8 cellular contexts compared by ENCODE assay signal in genomic region chr19:4830768-4831265, GRCh38. TPM values are rescaled to one million over a fixed set of nuclear protein-coding genes. Genes with fewer than 3 reads are reported as not detected.
A peak's percentile ranks its signal among the peaks of the same experiment; 100 is the strongest.
DNase-seq lines count a peak whose midpoint lies in the region; ATAC-seq and TF ChIP-seq lines count a peak whose summit lies in the region.

No MANE protein-coding gene starts in this region.

- H3K4me2 ChIP-seq in Karpas-422 (ENCODE audit: low read depth, low read length, poor library complexity, severe bottlenecking), result peak overlapping the region; percentile 83

- no peaks in the 10 kb centered on the region for H3K9me2 ChIP-seq in Karpas-422 (replicated peaks; ENCODE audit: insufficient read depth, low read length)

- H3K27me3 ChIP-seq in Karpas-422 (ENCODE audit: low read length) (no peaks in the 10 kb centered on the region), colonic mucosa (no peaks in the 10 kb centered on the region), muscle layer of duodenum (ENCODE audit: low read depth, low read length) (no peaks in the 10 kb centered on the region)

- CTCF ChIA-PET in AG04449 (lab: Yijun Ruan, JAX), result interaction anchor here (0.9 to 3.8 kb wide), 5 partner anchors 14 to 195 kb away, joined by 3 to 23 read pairs (median 5); no protein-coding TSS in a partner anchor

- H3K27ac ChIP-seq in Karpas-422 (ENCODE audit: low read length) (peak overlapping the region; percentile 78), colonic mucosa (peak overlapping the region; percentile 88), muscle layer of duodenum (ENCODE audit: low read length) (peak overlapping the region; percentile 96)

- DNase-seq in AG04449 (ENCODE audit: low read depth, low spot score) (no peak), Karpas-422 (no peak), colonic mucosa (peak; percentile 45), H4 (ENCODE audit: low spot score) (no peak), NCI-H226 (no peak)

- intact Hi-C loops in colonic mucosa (cut with DNase I), result no loop called here

- H3K36me3 ChIP-seq in Karpas-422 (ENCODE audit: insufficient read depth, low read length) (no peaks in the 10 kb centered on the region), colonic mucosa (no peaks in the 10 kb centered on the region), muscle layer of duodenum (ENCODE audit: control insufficient read depth in 1 of 2, insufficient read depth in 2 of 2, low read length in 2 of 2) (no peaks in the 10 kb centered on the region)

- POLR2A ChIA-PET in AG04449 (lab: Yijun Ruan, JAX), result no interaction called here

- H3K9ac ChIP-seq in Karpas-422 (ENCODE audit: low read length) (peak overlapping the region; percentile 98), colonic mucosa (ENCODE audit: low read depth in 2 of 2, low read length in 2 of 2) (peak overlapping the region; percentile 89 to 94)

- H2AFZ ChIP-seq in Karpas-422 (ENCODE audit: low read length), result 0 out of 2 replicates have a peak overlapping the region, but pooled peaks have one; percentile 100

- peaks cover 23% of the 10 kb centered on the region for H3K4me1 ChIP-seq in Karpas-422 (ENCODE audit: low read length)
- peaks cover 6% of the 10 kb centered on the region for H3K4me1 ChIP-seq in colonic mucosa
- peaks cover 3 to 15% of the 10 kb centered on the region in 2 donors for H3K4me1 ChIP-seq in muscle layer of duodenum (ENCODE audit: control insufficient read depth in 1 of 2, insufficient read depth in 2 of 2, low read length in 2 of 2)

- H3K9me3 ChIP-seq in Karpas-422 (ENCODE audit: low read length) (no peaks in the 10 kb centered on the region), colonic mucosa (no peaks in the 10 kb centered on the region), muscle layer of duodenum (ENCODE audit: control insufficient read depth in 1 of 2, low read length in 2 of 2) (no peaks in the 10 kb centered on the region)

- peaks cover 42% of the 10 kb centered on the region for H3K79me2 ChIP-seq in Karpas-422 (ENCODE audit: low read length)

- no peaks in the 10 kb centered on the region for H4K20me1 ChIP-seq in Karpas-422 (ENCODE audit: insufficient read depth, low read depth, low read length)

- ATAC-seq in GM19463 (IDR thresholded peaks at IDR 0.05; ENCODE audit: unreplicated experiment) (no peak), HG03457 (IDR thresholded peaks at IDR 0.05; ENCODE audit: unreplicated experiment) (no peak)

- TF ChIP-seq CTCF in AG04449 (IDR thresholded peaks at IDR 0.05; ENCODE audit: insufficient read depth, low read length, missing control alignments), result no peak
- TF ChIP-seq CTCF in colonic mucosa (IDR thresholded peaks at IDR 0.05), result no peak

- H3K4me3 ChIP-seq in AG04449 (ENCODE audit: low read depth, low read length) (peak overlapping the region; percentile 76), Karpas-422 (ENCODE audit: low read length) (peak overlapping the region; percentile 98), colonic mucosa (peak overlapping the region; percentile 74), muscle layer of duodenum (ENCODE audit: low read depth in 1 of 2, low read length in 2 of 2) (peak overlapping the region; percentile 82 to 91)

RNA-seq across cellular contexts. Expression of gene TICAM1, which starts 0.7 kb away (rescaled TPM):
- total RNA-seq in Karpas-422 (2014; rRNA removed; shearing (Covaris generic); ENCODE audit: low replicate concordance), result 2.1 and 2.7 TPM in 2 replicates
- 10 to 100 TPM; 14.0 to 27.2 TPM for total RNA-seq in colonic mucosa
- 0.49 and 0.64 TPM in 2 replicates for total RNA-seq in H4 (2014; rRNA removed; shearing (Covaris generic))

RNA-seq across cellular contexts. Expression of gene PLIN3, which starts 36.6 kb away (rescaled TPM):
- total RNA-seq in Karpas-422 (2014; rRNA removed; shearing (Covaris generic); ENCODE audit: low replicate concordance), result 28.7 and 68.1 TPM in 2 replicates
- 100 to 1,000 TPM; 110 TPM for total RNA-seq in colonic mucosa
- total RNA-seq in H4 (2014; rRNA removed; shearing (Covaris generic)), result 86.6 and 92.1 TPM in 2 replicates

RNA-seq across cellular contexts. Expression of gene FEM1A, which starts 39.3 kb away (rescaled TPM):
- 7.8 and 12.5 TPM in 2 replicates for total RNA-seq in Karpas-422 (2014; rRNA removed; shearing (Covaris generic); ENCODE audit: low replicate concordance)
- 10 to 100 TPM; 10.4 to 13.3 TPM for total RNA-seq in colonic mucosa
- 6.0 and 6.1 TPM in 2 replicates for total RNA-seq in H4 (2014; rRNA removed; shearing (Covaris generic))
